Comparison of ENCODE assay signal across 8 cellular contexts in the genomic region with DNA sequence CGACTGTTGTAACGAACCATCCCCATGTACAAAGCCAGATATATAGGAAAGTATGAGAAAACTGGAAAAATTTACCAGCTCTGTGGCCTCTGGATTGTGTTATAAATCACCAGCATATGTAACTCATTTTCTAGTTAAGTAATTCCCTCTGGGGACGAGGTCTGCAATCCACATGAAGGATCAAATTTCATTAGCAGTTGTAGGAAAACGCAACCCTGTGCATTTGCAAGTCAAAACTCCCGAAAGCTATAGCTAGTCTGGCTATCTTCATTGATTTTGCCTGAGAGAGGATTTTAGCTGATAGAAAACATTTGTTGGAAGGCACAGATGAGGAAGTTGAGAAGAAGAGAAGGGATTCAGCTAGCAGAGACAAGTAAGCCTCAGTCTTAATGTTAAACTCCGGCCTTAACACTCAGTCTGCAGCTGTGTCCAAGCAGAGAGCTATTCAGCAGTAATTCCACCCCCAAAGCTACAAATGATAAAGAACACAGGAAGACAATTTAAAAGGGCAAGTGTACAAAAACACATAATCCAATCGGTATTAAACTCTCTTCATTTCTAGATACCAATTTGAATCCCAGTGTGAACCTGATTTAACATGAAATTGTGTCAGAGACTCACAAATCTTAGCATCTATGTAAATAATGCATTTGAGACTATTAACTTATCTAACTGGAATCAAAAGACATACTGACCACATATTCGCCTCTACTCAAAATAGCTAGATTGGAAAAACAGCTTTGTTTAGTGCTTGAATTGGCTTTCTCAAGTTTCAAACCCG. TPM values are rescaled to one million over a fixed set of nuclear protein-coding genes. Genes with fewer than 3 reads are reported as not detected.
DNase-seq lines count a peak whose midpoint lies in the region; ATAC-seq and TF ChIP-seq lines count a peak whose summit lies in the region.

No MANE protein-coding gene starts in this region.

- H3K9me3 Mint-ChIP-seq in activated naive CD8-positive, alpha-beta T cell treated with anti-CD3 and anti-CD28 coated beads, Interleukin-2, amount 50 U/mL, for 24 hours = no peaks in the 10 kb centered on the region

- ATAC-seq in HG02852 (IDR thresholded peaks at IDR 0.05; ENCODE audit: unreplicated experiment) (no peak), GM18502 (IDR thresholded peaks at IDR 0.05; ENCODE audit: poor library complexity, unreplicated experiment) (no peak)
- ATAC-seq in activated naive CD8-positive, alpha-beta T cell treated with anti-CD3 and anti-CD28 coated beads, Interleukin-2, amount 50 U/mL, for 24 hours = no peak

- no peak overlapping the region for H2AK5ac ChIP-seq in mesendoderm (ENCODE audit: low read length)

- peak overlapping the region; percentile 36 for H3K4ac ChIP-seq in mesendoderm (ENCODE audit: low read depth, low read length)

- H3K79me2 ChIP-seq in mesendoderm (ENCODE audit: control insufficient read depth, insufficient read depth, low read length) = peaks cover 39% of the 10 kb centered on the region

- peak overlapping the region; percentile 91 for H3K4me2 ChIP-seq in mesendoderm (ENCODE audit: low read length)

- H3K18ac ChIP-seq in mesendoderm (ENCODE audit: low read length) = peak overlapping the region; percentile 98

- peak overlapping the region in 1 of 2 donors; percentile 46 for H3K9ac ChIP-seq in colonic mucosa (ENCODE audit: low read depth in 2 of 2, low read length in 2 of 2)
- peak overlapping the region; percentile 88 for H3K9ac ChIP-seq in mesendoderm (ENCODE audit: low read length)

- H3K27ac Mint-ChIP-seq in activated naive CD8-positive, alpha-beta T cell treated with anti-CD3 and anti-CD28 coated beads, Interleukin-2, amount 50 U/mL, for 24 hours = no peak overlapping the region

- H3K27ac ChIP-seq in colonic mucosa (peak overlapping the region; percentile 45), mesendoderm (ENCODE audit: low read depth, low read length) (peak overlapping the region; percentile 58)

- DNase-seq in AG09309 (ENCODE audit: low read depth) (peak; percentile 90), NCI-H446 (lab: John Stamatoyannopoulos, UW) (peak; percentile 59 to 63), colonic mucosa (no peak), mesendoderm (peak; percentile 66)
- DNase-seq in activated naive CD8-positive, alpha-beta T cell treated with anti-CD3 and anti-CD28 coated beads, Interleukin-2, amount 50 U/mL, for 24 hours = no peak

- no peak overlapping the region for H3K4me3 Mint-ChIP-seq in activated naive CD8-positive, alpha-beta T cell treated with anti-CD3 and anti-CD28 coated beads, Interleukin-2, amount 50 U/mL, for 24 hours

- in situ Hi-C loops in GM18951 (cut with MboI; ENCODE audit: low sequenced_read_pairs, unreplicated experiment) = no loop called here

- TF ChIP-seq CTCF in AG09309 (IDR thresholded peaks at IDR 0.05; ENCODE audit: control insufficient read depth, insufficient read depth, low read depth, low read length, missing control alignments) (no peak), colonic mucosa (IDR thresholded peaks at IDR 0.05) (no peak)

- H3K36me3 ChIP-seq in colonic mucosa = no peaks in the 10 kb centered on the region
- no peaks in the 10 kb centered on the region for H3K36me3 ChIP-seq in mesendoderm (ENCODE audit: control insufficient read depth, insufficient read depth, low read length)

- no peak overlapping the region for H4K8ac ChIP-seq in mesendoderm (ENCODE audit: low read depth, low read length)

- no peaks in the 10 kb centered on the region for H3K27me3 Mint-ChIP-seq in activated naive CD8-positive, alpha-beta T cell treated with anti-CD3 and anti-CD28 coated beads, Interleukin-2, amount 50 U/mL, for 24 hours

- H3K4me3 ChIP-seq in AG09309 (ENCODE audit: control insufficient read depth, low read depth, low read length) (peak overlapping the region; percentile 79), colonic mucosa (peak overlapping the region; percentile 16), mesendoderm (ENCODE audit: low read length) (peak overlapping the region; percentile 68)

- H2BK120ac ChIP-seq in mesendoderm (ENCODE audit: low read depth, low read length) = no peak overlapping the region

- no peak overlapping the region for H4K5ac ChIP-seq in mesendoderm (ENCODE audit: low read length)

- H3K4me1 Mint-ChIP-seq in activated naive CD8-positive, alpha-beta T cell treated with anti-CD3 and anti-CD28 coated beads, Interleukin-2, amount 50 U/mL, for 24 hours = peaks cover 25% of the 10 kb centered on the region

- no peak overlapping the region for H2BK5ac ChIP-seq in mesendoderm (ENCODE audit: low read length)

- H2BK15ac ChIP-seq in mesendoderm (replicated peaks; ENCODE audit: low read depth) = no peak overlapping the region

- no CpG with 5 or more reads among the region's 9 CpGs for WGBS in mesendoderm (ENCODE audit: extremely low coverage, insufficient coverage, low lambda C conversion rate)

- H3K36me3 Mint-ChIP-seq in activated naive CD8-positive, alpha-beta T cell treated with anti-CD3 and anti-CD28 coated beads, Interleukin-2, amount 50 U/mL, for 24 hours (ENCODE audit: low read depth) = peaks cover 12% of the 10 kb centered on the region

- peak overlapping the region; percentile 96 for H3K56ac ChIP-seq in mesendoderm (ENCODE audit: low read length)

- no peaks in the 10 kb centered on the region for H3K4me1 ChIP-seq in colonic mucosa
- no peaks in the 10 kb centered on the region for H3K4me1 ChIP-seq in mesendoderm (ENCODE audit: control insufficient read depth, low read depth, low read length)

- intact Hi-C loops in colonic mucosa (cut with DNase I) = loop anchor here (10.0 kb wide), 1 partner anchor 63 kb away; the partner anchor contains the start of gene LIMA1

- no peak overlapping the region for H3K23ac ChIP-seq in mesendoderm (ENCODE audit: low read length)

- H3K27me3 ChIP-seq in colonic mucosa (no peaks in the 10 kb centered on the region), mesendoderm (ENCODE audit: insufficient read depth, low read length, poor library complexity) (no peaks in the 10 kb centered on the region)

- H3K79me1 ChIP-seq in mesendoderm (ENCODE audit: low read length) = peaks cover 4% of the 10 kb centered on the region

- TF ChIP-seq POLR2A in GM18951 (IDR thresholded peaks at IDR 0.05; ENCODE audit: extremely low read depth, insufficient read depth, insufficient read length) = peak; percentile 61

- H3K9me3 ChIP-seq in colonic mucosa = no peaks in the 10 kb centered on the region

RNA-seq across cellular contexts. Expression of gene CERS5, which starts 54.2 kb away (rescaled TPM):
- total RNA-seq in colonic mucosa = 10 to 100 TPM; 17.6 to 19.4 TPM
- polyA plus RNA-seq in mesendoderm (2013, experiment 1 of 2) = 37.5 TPM
- 35.9 TPM for polyA plus RNA-seq in mesendoderm (2013, experiment 2 of 2)

Comparison
In these comparisons a context has a peak if more than half of its experiments do, and no peak if none do; other contexts are left out.
1. DNase-seq: peak in AG09309 (single experiment), NCI-H446 (2 of 2) and mesendoderm (single experiment); none in colonic mucosa (single experiment) and activated naive CD8-positive, alpha-beta T cell treated with anti-CD3 and anti-CD28 coated beads, Interleukin-2, amount 50 U/mL, for 24 hours (single experiment).
2. H3K4me3 ChIP-seq: peak in every context shown above with its lines; median percentile 79 in AG09309; 68 in mesendoderm; 16 in colonic mucosa.